In genomic region chr11:75633409-75634011, GRCh38 we compare ENCODE assay signal across 32 cellular contexts. TPM values are rescaled to one million over a fixed set of nuclear protein-coding genes. Genes with fewer than 3 reads are reported as not detected.
DNase-seq lines count a peak whose midpoint lies in the region; ATAC-seq, FAIRE-seq and TF ChIP-seq lines count a peak whose summit lies in the region.
"Had no signal": no experiment of that assay in that cellular context is flagged by ENCODE, and none has a peak within 500 bp of the region (broad histone marks: within the 10 kb centered on the region; RNA-seq: fewer than 3 reads in every experiment).

No MANE protein-coding gene starts in this region.

- dilution Hi-C loops in IMR-90 (cut with HindIII; ENCODE audit: low sequenced_read_pairs, unreplicated experiment) (no loop called here), mammary epithelial cell (cut with HindIII; ENCODE audit: low sequenced_read_pairs) (no loop called here)

- no peak overlapping the region for H4K5ac ChIP-seq in IMR-90 (ENCODE audit: low read depth, low read length)

- H2AK9ac ChIP-seq in IMR-90 (replicated peaks; ENCODE audit: low read depth, low read length, poor library complexity): no peak overlapping the region

- H3K9me1 ChIP-seq in IMR-90 (ENCODE audit: insufficient read depth, low read length): no peaks in the 10 kb centered on the region
- H3K9me1 ChIP-seq in K562 (ENCODE audit: control insufficient read depth, insufficient read depth, low read length): no peaks in the 10 kb centered on the region

- POLR2A ChIA-PET in IMR-90 (lab: Charles Lee; ENCODE audit: unreplicated experiment) (no interaction called here), K562 (lab: Yijun Ruan, JAX) (no interaction called here)

- BruUV-seq in IMR-90 (replicated peaks; lab: Mats Ljungman, UMichigan): no TSS peak
- BruUV-seq in K562 (replicated peaks; lab: Mats Ljungman, UMichigan): no TSS peak
- BruUV-seq in mammary epithelial cell (replicated peaks; lab: Mats Ljungman, UMichigan): no TSS peak

- H3K36me3 ChIP-seq in IMR-90 (ENCODE audit: control insufficient read depth, insufficient read depth, low read length): no peaks in the 10 kb centered on the region
- no peaks in the 10 kb centered on the region for H3K36me3 ChIP-seq in K562 (ENCODE audit: control insufficient read depth, insufficient read depth, low read length)
- no peaks in the 10 kb centered on the region for H3K36me3 ChIP-seq in left lung
- no peaks in the 10 kb centered on the region for H3K36me3 ChIP-seq in upper lobe of right lung
- no peaks in the 10 kb centered on the region for H3K36me3 ChIP-seq in mammary epithelial cell (ENCODE audit: insufficient read depth, low read length)
- H3K36me3 ChIP-seq: left ventricle myocardium inferior, ovary, Peyer's patch, right atrium auricular region, spleen, transverse colon had no signal

- DNase-seq in IMR-90: no peak
- no peak for DNase-seq in K562 (ENCODE audit: extremely low read depth in 1 of 4, low spot score in 3 of 4)
- DNase-seq in left lung: no peak
- no peak for DNase-seq in upper lobe of right lung
- DNase-seq in SHP77 treated with DMSO at 0.1 percent for 48 hours (lab: John Stamatoyannopoulos, UW): no peak
- no peak for DNase-seq in mammary epithelial cell
- no peak for DNase-seq in DMS79 (lab: John Stamatoyannopoulos, UW)
- DNase-seq: activated CD4-positive, alpha-beta T cell treated with anti-CD3 and anti-CD28 coated beads for 1 hour; activated CD8-positive, alpha-beta T cell treated with anti-CD3 and anti-CD28 coated beads, Interleukin-2, amount 10 ng/mL, durations not matched to agents 7 days and 5 days; anterior cingulate cortex; C1 segment of cervical spinal cord; Calu3; effector memory CD8-positive, alpha-beta T cell; foreskin keratinocyte; H7; hippocampal formation; immature natural killer cell; left ventricle myocardium inferior; NCI-H1092; NCI-H187; NCI-H2171 treated with DMSO at 0.1 percent for 48 hours; ovary; Peyer's patch; spleen; transverse colon had no signal

- H3K9me3 ChIP-seq in IMR-90 (ENCODE audit: control insufficient read depth, insufficient read depth, low read length): no peaks in the 10 kb centered on the region
- no peaks in the 10 kb centered on the region for H3K9me3 ChIP-seq in K562 (replicated peaks; ENCODE audit: control insufficient read depth, insufficient read depth, low read depth, low read length)
- H3K9me3 ChIP-seq in left lung: no peaks in the 10 kb centered on the region
- H3K9me3 ChIP-seq in upper lobe of right lung: no peaks in the 10 kb centered on the region
- no peaks in the 10 kb centered on the region for H3K9me3 ChIP-seq in mammary epithelial cell (replicated peaks; ENCODE audit: insufficient read depth, low read length)
- H3K9me3 ChIP-seq: left ventricle myocardium inferior, ovary, Peyer's patch, right atrium auricular region, spleen, transverse colon had no signal

- H3K4me1 ChIP-seq in IMR-90 (ENCODE audit: control insufficient read depth, insufficient read depth, low read length): peaks cover 6% of the 10 kb centered on the region
- H3K4me1 ChIP-seq in K562 (replicated peaks in 1 of 2; ENCODE audit: control insufficient read depth in 2 of 2, insufficient read depth in 2 of 2, low read length in 2 of 2): peaks cover 0 to 5% of the 10 kb centered on the region in 2 experiments; a peak in 3 of 5 replicates
- H3K4me1 ChIP-seq in left lung: no peaks in the 10 kb centered on the region
- no peaks in the 10 kb centered on the region for H3K4me1 ChIP-seq in upper lobe of right lung
- peaks cover 7% of the 10 kb centered on the region for H3K4me1 ChIP-seq in mammary epithelial cell (ENCODE audit: insufficient read depth, low read length)
- H3K4me1 ChIP-seq: spleen had no signal

- no peak overlapping the region for H3K56ac ChIP-seq in IMR-90 (ENCODE audit: extremely low read depth, insufficient read depth, low read length)

- no peak overlapping the region for H4K91ac ChIP-seq in IMR-90 (ENCODE audit: insufficient read depth, low read depth, low read length)

- H2BK20ac ChIP-seq in IMR-90 (ENCODE audit: low read depth, low read length): no peak overlapping the region

- H2AK5ac ChIP-seq in IMR-90 (ENCODE audit: low read depth, low read length): no peak overlapping the region; the same call in 1 of the 2 replicates

- H3K4ac ChIP-seq in IMR-90 (ENCODE audit: low read depth, low read length): no peak overlapping the region

- no peak overlapping the region for H3K27ac ChIP-seq in IMR-90 (ENCODE audit: insufficient read depth, low read length)
- H3K27ac ChIP-seq in K562 (ENCODE audit: extremely low read depth, low read depth, low read length): no peak overlapping the region
- no peak overlapping the region for H3K27ac ChIP-seq in left lung
- no peak overlapping the region for H3K27ac ChIP-seq in upper lobe of right lung
- H3K27ac ChIP-seq in mammary epithelial cell (ENCODE audit: insufficient read depth, low read depth, low read length): no peak overlapping the region
- H3K27ac ChIP-seq: foreskin keratinocyte, left ventricle myocardium inferior, ovary, Peyer's patch, right atrium auricular region, spleen, transverse colon had no signal

- H3K27me3 ChIP-seq in IMR-90 (ENCODE audit: control insufficient read depth, insufficient read depth, low read length): no peaks in the 10 kb centered on the region
- peaks cover 15 to 19% of the 10 kb centered on the region in 2 experiments; a peak in 3 of 5 replicates for H3K27me3 ChIP-seq in K562 (ENCODE audit: control insufficient read depth in 2 of 2, insufficient read depth in 2 of 2, low read length in 2 of 2)
- peaks cover 0 to 4% of the 10 kb centered on the region in 2 donors for H3K27me3 ChIP-seq in left lung
- no peaks in the 10 kb centered on the region for H3K27me3 ChIP-seq in upper lobe of right lung
- H3K27me3 ChIP-seq in mammary epithelial cell (ENCODE audit: insufficient read depth, low read length): no peaks in the 10 kb centered on the region
- H3K27me3 ChIP-seq: foreskin keratinocyte, ovary, Peyer's patch, right atrium auricular region, transverse colon had no signal

- intact Hi-C loops in IMR-90 (cut with micrococcal nuclease) (loop anchor here (2.0 kb wide), 1 partner anchor 31 kb away; no protein-coding TSS in a partner anchor), K562 (cut with micrococcal nuclease) (no loop called here), left lung (cut with DNase I) (no loop called here), upper lobe of right lung (cut with DNase I) (no loop called here), mammary epithelial cell (cut with micrococcal nuclease) (no loop called here)

- no peak for FAIRE-seq in K562 (lab: Jason Lieb, UNC)
- FAIRE-seq: colon, GM12892, TTC549 had no signal

- CTCF ChIA-PET in IMR-90 (lab: Yijun Ruan, JAX): no interaction called here
- CTCF ChIA-PET in K562 (lab: Yijun Ruan, JAX; ENCODE audit: low intra/inter-chr PET ratio): no interaction called here
- CTCF ChIA-PET in mammary epithelial cell (lab: Charles Lee; ENCODE audit: low non-redundant PET): no interaction called here

- H2BK120ac ChIP-seq in IMR-90 (ENCODE audit: low read depth, low read length): no peak overlapping the region

- H4K20me1 ChIP-seq in IMR-90 (ENCODE audit: insufficient read depth, low read length) (no peaks in the 10 kb centered on the region), K562 (replicated peaks; ENCODE audit: control insufficient read depth, insufficient read depth, low read length) (no peaks in the 10 kb centered on the region), mammary epithelial cell (ENCODE audit: insufficient read depth, low read length) (no peaks in the 10 kb centered on the region)

- no peak overlapping the region for H4K8ac ChIP-seq in IMR-90 (ENCODE audit: low read depth in 2 of 2, low read length in 2 of 2)

- in situ Hi-C loops in IMR-90 (cut with MboI; ENCODE audit: low sequenced_read_pairs): no loop called here
- in situ Hi-C loops in K562 (cut with MboI): no loop called here
- in situ Hi-C loops in mammary epithelial cell (cut with MboI; ENCODE audit: low sequenced_read_pairs in 2 of 2): no loop called here

- TF ChIP-seq RAD21 in IMR-90 (IDR thresholded peaks at IDR 0.05; ENCODE audit: low read length): no peak
- no peak for TF ChIP-seq RAD21 in K562 (CRISPR knock-in tag; conservative IDR thresholded peaks at IDR 0.05 in 1 of 2, IDR thresholded peaks at IDR 0.05 in 1 of 2)

- no peak overlapping the region for H2BK5ac ChIP-seq in IMR-90 (ENCODE audit: low read depth, low read length, poor library complexity, severe bottlenecking)

- H3K14ac ChIP-seq in IMR-90 (replicated peaks; ENCODE audit: low read depth, low read length): no peak overlapping the region

- no peak overlapping the region for H3K23ac ChIP-seq in IMR-90 (ENCODE audit: low read depth, low read length)

- TF ChIP-seq POLR2A in IMR-90 (IDR thresholded peaks at IDR 0.05; ENCODE audit: low read depth, low read length): no peak
- TF ChIP-seq POLR2A in K562 (conservative IDR thresholded peaks at IDR 0.05): no peak

- H3K79me2 ChIP-seq in K562 (ENCODE audit: control insufficient read depth, insufficient read depth, low read length) (no peaks in the 10 kb centered on the region), mammary epithelial cell (ENCODE audit: insufficient read depth, low read length) (no peaks in the 10 kb centered on the region)

- H3K4me2 ChIP-seq in IMR-90 (ENCODE audit: low read depth, low read length) (no peak overlapping the region), K562 (ENCODE audit: insufficient read depth, low read length) (no peak overlapping the region), mammary epithelial cell (ENCODE audit: insufficient read depth, low read depth, low read length) (no peak overlapping the region)

- no peak overlapping the region for H3K4me3 ChIP-seq in IMR-90 (ENCODE audit: insufficient read depth, low read depth, low read length)
- no peak overlapping the region for H3K4me3 ChIP-seq in K562
- no peak overlapping the region for H3K4me3 ChIP-seq in left lung
- H3K4me3 ChIP-seq in upper lobe of right lung: no peak overlapping the region
- H3K4me3 ChIP-seq in mammary epithelial cell (replicated peaks in 1 of 3; ENCODE audit: insufficient read depth in 1 of 3, low read depth in 2 of 3, low read length in 3 of 3): no peak overlapping the region
- H3K4me3 ChIP-seq: left ventricle myocardium inferior, ovary, Peyer's patch, right atrium auricular region, spleen, transverse colon had no signal

- H3K9ac ChIP-seq in IMR-90 (ENCODE audit: low read depth, low read length) (no peak overlapping the region), K562 (ENCODE audit: insufficient read depth in 1 of 2, low read depth in 2 of 2, low read length in 2 of 2) (no peak overlapping the region), mammary epithelial cell (ENCODE audit: insufficient read depth, low read length) (no peak overlapping the region)

- H3K79me1 ChIP-seq in IMR-90 (ENCODE audit: low read depth in 1 of 2, low read length in 2 of 2): no peaks in the 10 kb centered on the region

- 86% methylated on average over 7 of the region's 7 CpGs; no CpG with 5 or more reads in 1 of the 2 experiments for WGBS in IMR-90 (ENCODE audit: extremely low coverage in 2 of 2, insufficient read length in 1 of 2), 2 experiments
- WGBS in K562 (ENCODE audit: insufficient coverage, low coverage, missing lambda C conversion rate): 15% methylated on average over 7 of the region's 7 CpGs
- 90% methylated on average over 7 of the region's 7 CpGs for WGBS in mammary epithelial cell (ENCODE audit: low coverage, missing lambda C conversion rate)

- peak overlapping the region; percentile 40 for H2AFZ ChIP-seq in IMR-90 (replicated peaks; ENCODE audit: low read length, poor library complexity)
- peak overlapping the region; percentile 7; the same call in 1 of the 2 replicates for H2AFZ ChIP-seq in K562 (ENCODE audit: low read depth, low read length)
- H2AFZ ChIP-seq in mammary epithelial cell (ENCODE audit: low read depth, low read length): no peak overlapping the region

- H2BK15ac ChIP-seq in IMR-90 (ENCODE audit: low read depth, low read length): 0 out of 3 replicates have a peak overlapping the region, but pooled peaks have one; percentile 23

- no peak for TF ChIP-seq CTCF in IMR-90 (conservative IDR thresholded peaks at IDR 0.05; ENCODE audit: low read depth, low read length)
- TF ChIP-seq CTCF in K562 (IDR thresholded peaks at IDR 0.05 in 2 of 3, conservative IDR thresholded peaks at IDR 0.05 in 1 of 3; ENCODE audit: insufficient read depth in 2 of 3, low read depth in 1 of 3, low read length in 3 of 3): no peak
- no peak for TF ChIP-seq CTCF in left lung (IDR thresholded peaks at IDR 0.05)
- no peak for TF ChIP-seq CTCF in upper lobe of right lung (IDR thresholded peaks at IDR 0.05)
- no peak for TF ChIP-seq CTCF in mammary epithelial cell (conservative IDR thresholded peaks at IDR 0.05 in 1 of 2, IDR thresholded peaks at IDR 0.05 in 1 of 2; ENCODE audit: extremely low read depth in 1 of 2, insufficient read depth in 1 of 2, low read depth in 1 of 2, low read length in 2 of 2)

- ATAC-seq in IMR-90 (ENCODE audit: low read depth) (no peak), K562 (no peak), left lung (peak; percentile 62), upper lobe of right lung (peak; percentile 72)
- ATAC-seq: activated CD8-positive, alpha-beta T cell treated with anti-CD3 and anti-CD28 coated beads, Interleukin-2, amount 10 ng/mL, durations not matched to agents 7 days and 5 days; activated naive CD4-positive, alpha-beta T cell treated with anti-CD3 and anti-CD28 coated beads, Interleukin-2, amount 50 U/mL, for 72 hours; effector memory CD8-positive, alpha-beta T cell; esophagus mucosa; foreskin keratinocyte; natural killer cell treated with Interleukin-12 subunit alpha and Interleukin-12 subunit beta and Interleukin-15 and Interleukin-18, amount 100 ng/mL, for 72 hours had no signal

- no peak overlapping the region for H3K18ac ChIP-seq in IMR-90 (ENCODE audit: low read depth, low read length)

- no peak for TF ChIP-seq EP300 in K562 (IDR thresholded peaks at IDR 0.05; ENCODE audit: low read length)

RNA-seq across cellular contexts. Expression of gene MAP6, which starts 35.3 kb away (rescaled TPM):
- total RNA-seq in IMR-90 (2012; rRNA removed): 2.5 and 3.0 TPM in 2 replicates
- polyA plus RNA-seq in IMR-90 (2012; rRNA removed): 3.1 and 3.4 TPM in 2 replicates
- 1.6 and 1.9 TPM in 2 replicates for polyA plus RNA-seq in IMR-90 (2012; cell fraction: cytosol; rRNA removed)
- 6.3 and 12.8 TPM in 2 replicates for polyA plus RNA-seq in IMR-90 (2012; cell fraction: nucleus; rRNA removed; ENCODE audit: low replicate concordance)
- total RNA-seq in K562 (2011; cell fraction: chromatin; rRNA removed; ENCODE audit: low replicate concordance): not detected in 2 replicates
- total RNA-seq in K562 (2011; cell fraction: nucleolus; rRNA removed): not detected in 2 replicates
- not detected in 2 replicates for total RNA-seq in K562 (2011; cell fraction: nucleoplasm; rRNA removed)
- total RNA-seq in K562 (2014; rRNA removed): not detected in 2 replicates
- total RNA-seq in K562 (2014; rRNA removed; fragmentation: Illumina TruSeq; extraction: Trizol): not detected in 2 replicates
- total RNA-seq in K562 (2015; rRNA removed; fragmentation: Illumina TruSeq; extraction: Trizol): not detected in 2 replicates
- 0.07 TPM in 1 of 2 replicates, not detected in the other for total RNA-seq in K562 (2021)
- polyA plus RNA-seq in K562 (2011; rRNA removed): not detected in 2 replicates
- not detected in 2 replicates for polyA plus RNA-seq in K562 (2011; cell fraction: cytosol; rRNA removed)
- not detected in 2 replicates for polyA plus RNA-seq in K562 (2011; cell fraction: nucleus; rRNA removed)
- 0.06 TPM in 1 of 2 replicates, not detected in the other for polyA plus RNA-seq in K562 (2012)
- polyA plus RNA-seq in K562 (2014; fragmentation: Illumina TruSeq; extraction: Trizol): not detected in 2 replicates
- not detected for polyA plus RNA-seq in K562 (2014; fragmentation: Nextera tagmentation; extraction: Ambion mirVana)
- not detected in 2 replicates for polyA plus RNA-seq in K562 (2014; rRNA removed)
- polyA minus RNA-seq in K562 (2011; rRNA and poly(A)+ RNA removed): not detected in 2 replicates
- not detected in 2 replicates for polyA minus RNA-seq in K562 (2011; cell fraction: cytosol; rRNA and poly(A)+ RNA removed)
- not detected in 2 replicates for polyA minus RNA-seq in K562 (2011; cell fraction: nucleus; rRNA and poly(A)+ RNA removed)
- total RNA-seq in left lung: 1 to 10 TPM; 5.9 to 6.6 TPM
- 5.8 TPM for total RNA-seq in upper lobe of right lung
- 1 to 10 TPM; 4.3 to 8.8 TPM for total RNA-seq in mammary epithelial cell
- polyA plus RNA-seq in mammary epithelial cell: 0.87 TPM
- polyA minus RNA-seq in mammary epithelial cell: not detected
- total RNA-seq: activated CD8-positive, alpha-beta T cell treated with anti-CD3 and anti-CD28 coated beads, Interleukin-2, amount 10 ng/mL, durations not matched to agents 7 days and 5 days; Calu3 had no signal
- polyA plus RNA-seq: immature natural killer cell had no signal

Comparison
In these comparisons a context has a peak if more than half of its experiments do, and no peak if none do; other contexts are left out.
1. ATAC-seq: peak in left lung (single experiment) and upper lobe of right lung (single experiment); none in IMR-90 (single experiment) and K562 (single experiment).